In genomic region chr5:115625579-115626443, GRCh38 we compare ENCODE assay signal across 1 cellular context.
TF ChIP-seq lines count a peak whose summit lies in the region.

TMED7 (minus strand) TSS chr5:115626036; CDS start chr5:115625792, 244 bp downstream.

TF ChIP-seq in GM23338, 12 proteins besides CTCF, POLR2A, EP300 and RAD21 (continued from another document):
- TF ChIP-seq ZNF331 (CRISPR knock-in tag; IDR thresholded peaks at IDR 0.05; ENCODE audit: low read depth) (no peak), ETS1 (IDR thresholded peaks at IDR 0.05) (0 out of 2 replicates have a peak, but pooled peaks have one; percentile 49), POLR2AphosphoS5 (IDR thresholded peaks at IDR 0.05; ENCODE audit: low read depth) (peak; percentile 84)
